8 cellular contexts compared by ENCODE assay signal in genomic region chr5:124746252-124746915, GRCh38.
A peak's percentile ranks its signal among the peaks of the same experiment; 100 is the strongest.
DNase-seq lines count a peak whose midpoint lies in the region; TF ChIP-seq lines count a peak whose summit lies in the region.

ZNF608 (minus strand) TSS chr5:124746639; CDS start chr5:124744989, 1,650 bp downstream.

- DNase-seq in NCI-H2227 (lab: John Stamatoyannopoulos, UW; ENCODE audit: unreplicated experiment) (peak; percentile 67), astrocyte of the hippocampus (ENCODE audit: low read depth, low spot score) (peak; percentile 85), skeletal muscle cell (ENCODE audit: low read depth) (no peak), T1000 (lab: John Stamatoyannopoulos, UW) (no peak), GM20000 (ENCODE audit: low spot score) (no peak)
- no peak for DNase-seq in stimulated activated naive CD4-positive, alpha-beta T cell treated with Interleukin-2 at 50 U/mL for 16 hours (lab: John Stamatoyannopoulos, UW)

- H3K4me3 ChIP-seq in GM08714 (ENCODE audit: low read length): peak within 1 kb of the TSS; percentile 88
- H3K4me3 ChIP-seq in iPS-18c (ENCODE audit: insufficient read depth, low read depth, low read length): peak within 1 kb of the TSS; percentile 78
- peak within 1 kb of the TSS; percentile 80 for H3K4me3 ChIP-seq in skeletal muscle cell (ENCODE audit: low read depth, low read length)

- TF ChIP-seq CTCF in GM20000 (IDR thresholded peaks at IDR 0.05; ENCODE audit: extremely low read depth, missing control alignments): no peak

- no peaks in the 10 kb centered on the region for H3K9me3 ChIP-seq in iPS-18c (ENCODE audit: control insufficient read depth, insufficient read depth, low read length)

Comparison
In these comparisons a context has a peak if more than half of its experiments do, and no peak if none do; other contexts are left out.
1. DNase-seq: peak in NCI-H2227 (single experiment) and astrocyte of the hippocampus (single experiment); none in skeletal muscle cell (single experiment), T1000 (single experiment), GM20000 (single experiment) and stimulated activated naive CD4-positive, alpha-beta T cell treated with Interleukin-2 at 50 U/mL for 16 hours (single experiment).
2. Peak in every context shown above with its lines, with median percentiles within 50 percentile points of each other: H3K4me3 ChIP-seq.